ENCODE assay signal across 1 cellular context in the genomic region with DNA sequence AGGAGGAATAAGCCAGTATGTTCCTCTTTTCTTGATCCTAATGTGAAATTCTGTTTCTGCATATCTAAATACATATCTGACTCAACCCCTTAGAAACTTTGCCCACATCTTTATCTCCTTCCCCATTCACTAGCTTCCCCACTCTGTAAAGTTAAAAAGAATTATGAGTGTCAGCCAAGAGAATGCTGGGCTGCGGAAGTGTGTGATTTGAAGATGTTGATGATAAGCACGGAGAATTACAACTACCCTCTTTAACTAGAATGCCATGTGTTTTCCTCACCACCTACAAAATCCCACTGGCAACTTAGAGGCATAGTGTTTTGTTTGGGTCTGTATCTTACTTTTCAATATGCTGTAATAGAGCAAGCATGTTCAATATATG.
TF ChIP-seq lines count a peak whose summit lies in the region.

No MANE protein-coding gene starts in this region.

TF ChIP-seq in K562, 482 proteins besides CTCF, POLR2A, EP300 and RAD21 (continued from another document and continues in another):
- TF ChIP-seq, protein P1, sequence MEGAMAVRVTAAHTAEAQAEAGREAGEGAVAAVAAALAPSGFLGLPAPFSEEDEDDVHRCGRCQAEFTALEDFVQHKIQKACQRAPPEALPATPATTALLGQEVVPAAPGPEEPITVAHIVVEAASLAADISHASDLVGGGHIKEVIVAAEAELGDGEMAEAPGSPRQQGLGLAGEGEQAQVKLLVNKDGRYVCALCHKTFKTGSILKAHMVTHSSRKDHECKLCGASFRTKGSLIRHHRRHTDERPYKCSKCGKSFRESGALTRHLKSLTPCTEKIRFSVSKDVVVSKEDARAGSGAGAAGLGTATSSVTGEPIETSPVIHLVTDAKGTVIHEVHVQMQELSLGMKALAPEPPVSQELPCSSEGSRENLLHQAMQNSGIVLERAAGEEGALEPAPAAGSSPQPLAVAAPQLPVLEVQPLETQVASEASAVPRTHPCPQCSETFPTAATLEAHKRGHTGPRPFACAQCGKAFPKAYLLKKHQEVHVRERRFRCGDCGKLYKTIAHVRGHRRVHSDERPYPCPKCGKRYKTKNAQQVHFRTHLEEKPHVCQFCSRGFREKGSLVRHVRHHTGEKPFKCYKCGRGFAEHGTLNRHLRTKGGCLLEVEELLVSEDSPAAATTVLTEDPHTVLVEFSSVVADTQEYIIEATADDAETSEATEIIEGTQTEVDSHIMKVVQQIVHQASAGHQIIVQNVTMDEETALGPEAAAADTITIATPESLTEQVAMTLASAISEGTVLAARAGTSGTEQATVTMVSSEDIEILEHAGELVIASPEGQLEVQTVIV (CRISPR knock-in tag; IDR thresholded peaks at IDR 0.05; ENCODE audit: borderline replicate concordance), result no peak
- no peak for TF ChIP-seq ZNF764 (CRISPR knock-in tag; IDR thresholded peaks at IDR 0.05; ENCODE audit: low read depth)
- peak; percentile 68 for TF ChIP-seq L3MBTL2 (IDR thresholded peaks at IDR 0.05)
- TF ChIP-seq BCLAF1 (IDR thresholded peaks at IDR 0.05; ENCODE audit: borderline replicate concordance in 1 of 2, control insufficient read depth in 1 of 2, low read depth in 2 of 2, low read length in 1 of 2), result no peak
- 0 out of 2 replicates have a peak, but pooled peaks have one; percentile 30 for TF ChIP-seq ZNF384 (IDR thresholded peaks at IDR 0.05; ENCODE audit: low read depth, low read length)
- no peak for TF ChIP-seq PHTF2 (CRISPR knock-in tag; IDR thresholded peaks at IDR 0.05)
- TF ChIP-seq ARHGAP35 (IDR thresholded peaks at IDR 0.05; ENCODE audit: partially characterized antibody), result no peak
- TF ChIP-seq ZNF507 (tag; conservative IDR thresholded peaks at IDR 0.05), result no peak
- TF ChIP-seq FOXJ3 (CRISPR knock-in tag; IDR thresholded peaks at IDR 0.05), result no peak
- no peak for TF ChIP-seq GABPB2 (CRISPR knock-in tag; conservative IDR thresholded peaks at IDR 0.05)
- TF ChIP-seq, protein P2, sequence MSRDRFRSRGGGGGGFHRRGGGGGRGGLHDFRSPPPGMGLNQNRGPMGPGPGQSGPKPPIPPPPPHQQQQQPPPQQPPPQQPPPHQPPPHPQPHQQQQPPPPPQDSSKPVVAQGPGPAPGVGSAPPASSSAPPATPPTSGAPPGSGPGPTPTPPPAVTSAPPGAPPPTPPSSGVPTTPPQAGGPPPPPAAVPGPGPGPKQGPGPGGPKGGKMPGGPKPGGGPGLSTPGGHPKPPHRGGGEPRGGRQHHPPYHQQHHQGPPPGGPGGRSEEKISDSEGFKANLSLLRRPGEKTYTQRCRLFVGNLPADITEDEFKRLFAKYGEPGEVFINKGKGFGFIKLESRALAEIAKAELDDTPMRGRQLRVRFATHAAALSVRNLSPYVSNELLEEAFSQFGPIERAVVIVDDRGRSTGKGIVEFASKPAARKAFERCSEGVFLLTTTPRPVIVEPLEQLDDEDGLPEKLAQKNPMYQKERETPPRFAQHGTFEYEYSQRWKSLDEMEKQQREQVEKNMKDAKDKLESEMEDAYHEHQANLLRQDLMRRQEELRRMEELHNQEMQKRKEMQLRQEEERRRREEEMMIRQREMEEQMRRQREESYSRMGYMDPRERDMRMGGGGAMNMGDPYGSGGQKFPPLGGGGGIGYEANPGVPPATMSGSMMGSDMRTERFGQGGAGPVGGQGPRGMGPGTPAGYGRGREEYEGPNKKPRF (IDR thresholded peaks at IDR 0.05; ENCODE audit: low read depth, low read length), result no peak
- no peak for TF ChIP-seq CBX2 (IDR thresholded peaks at IDR 0.05; ENCODE audit: insufficient read depth, low read length, poor library complexity, severe bottlenecking)
- TF ChIP-seq PHF21A (IDR thresholded peaks at IDR 0.05; ENCODE audit: borderline replicate concordance, low read depth), result no peak
- peak; percentile 86 for TF ChIP-seq CCNT2 (IDR thresholded peaks at IDR 0.05; ENCODE audit: borderline replicate concordance, extremely low read depth, insufficient read length, low read depth, low read length)
- no peak for TF ChIP-seq PTTG1 (tag; IDR thresholded peaks at IDR 0.05; ENCODE audit: low read depth)
- TF ChIP-seq BRF2 (IDR thresholded peaks at IDR 0.05; ENCODE audit: borderline replicate concordance, insufficient read depth, insufficient read length), result no peak
- TF ChIP-seq, protein P3, sequence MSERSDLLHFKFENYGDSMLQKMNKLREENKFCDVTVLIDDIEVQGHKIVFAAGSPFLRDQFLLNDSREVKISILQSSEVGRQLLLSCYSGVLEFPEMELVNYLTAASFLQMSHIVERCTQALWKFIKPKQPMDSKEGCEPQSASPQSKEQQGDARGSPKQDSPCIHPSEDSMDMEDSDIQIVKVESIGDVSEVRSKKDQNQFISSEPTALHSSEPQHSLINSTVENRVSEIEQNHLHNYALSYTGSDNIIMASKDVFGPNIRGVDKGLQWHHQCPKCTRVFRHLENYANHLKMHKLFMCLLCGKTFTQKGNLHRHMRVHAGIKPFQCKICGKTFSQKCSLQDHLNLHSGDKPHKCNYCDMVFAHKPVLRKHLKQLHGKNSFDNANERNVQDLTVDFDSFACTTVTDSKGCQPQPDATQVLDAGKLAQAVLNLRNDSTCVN (CRISPR knock-in tag; IDR thresholded peaks at IDR 0.05), result no peak
- TF ChIP-seq, protein P4, sequence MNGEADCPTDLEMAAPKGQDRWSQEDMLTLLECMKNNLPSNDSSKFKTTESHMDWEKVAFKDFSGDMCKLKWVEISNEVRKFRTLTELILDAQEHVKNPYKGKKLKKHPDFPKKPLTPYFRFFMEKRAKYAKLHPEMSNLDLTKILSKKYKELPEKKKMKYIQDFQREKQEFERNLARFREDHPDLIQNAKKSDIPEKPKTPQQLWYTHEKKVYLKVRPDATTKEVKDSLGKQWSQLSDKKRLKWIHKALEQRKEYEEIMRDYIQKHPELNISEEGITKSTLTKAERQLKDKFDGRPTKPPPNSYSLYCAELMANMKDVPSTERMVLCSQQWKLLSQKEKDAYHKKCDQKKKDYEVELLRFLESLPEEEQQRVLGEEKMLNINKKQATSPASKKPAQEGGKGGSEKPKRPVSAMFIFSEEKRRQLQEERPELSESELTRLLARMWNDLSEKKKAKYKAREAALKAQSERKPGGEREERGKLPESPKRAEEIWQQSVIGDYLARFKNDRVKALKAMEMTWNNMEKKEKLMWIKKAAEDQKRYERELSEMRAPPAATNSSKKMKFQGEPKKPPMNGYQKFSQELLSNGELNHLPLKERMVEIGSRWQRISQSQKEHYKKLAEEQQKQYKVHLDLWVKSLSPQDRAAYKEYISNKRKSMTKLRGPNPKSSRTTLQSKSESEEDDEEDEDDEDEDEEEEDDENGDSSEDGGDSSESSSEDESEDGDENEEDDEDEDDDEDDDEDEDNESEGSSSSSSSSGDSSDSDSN (IDR thresholded peaks at IDR 0.05; ENCODE audit: borderline replicate concordance in 1 of 2, low read depth in 2 of 2, low read length in 2 of 2), result no peak
- no peak for TF ChIP-seq MIER1 (IDR thresholded peaks at IDR 0.05; ENCODE audit: low read depth)
- peak; percentile 97 for TF ChIP-seq TEAD4 (IDR thresholded peaks at IDR 0.05; ENCODE audit: low read length)
- TF ChIP-seq TEAD4 (CRISPR knock-in tag; IDR thresholded peaks at IDR 0.05; ENCODE audit: borderline replicate concordance), result no peak
- no peak for TF ChIP-seq ZBTB34 (CRISPR knock-in tag; IDR thresholded peaks at IDR 0.05)
- TF ChIP-seq, protein P5, sequence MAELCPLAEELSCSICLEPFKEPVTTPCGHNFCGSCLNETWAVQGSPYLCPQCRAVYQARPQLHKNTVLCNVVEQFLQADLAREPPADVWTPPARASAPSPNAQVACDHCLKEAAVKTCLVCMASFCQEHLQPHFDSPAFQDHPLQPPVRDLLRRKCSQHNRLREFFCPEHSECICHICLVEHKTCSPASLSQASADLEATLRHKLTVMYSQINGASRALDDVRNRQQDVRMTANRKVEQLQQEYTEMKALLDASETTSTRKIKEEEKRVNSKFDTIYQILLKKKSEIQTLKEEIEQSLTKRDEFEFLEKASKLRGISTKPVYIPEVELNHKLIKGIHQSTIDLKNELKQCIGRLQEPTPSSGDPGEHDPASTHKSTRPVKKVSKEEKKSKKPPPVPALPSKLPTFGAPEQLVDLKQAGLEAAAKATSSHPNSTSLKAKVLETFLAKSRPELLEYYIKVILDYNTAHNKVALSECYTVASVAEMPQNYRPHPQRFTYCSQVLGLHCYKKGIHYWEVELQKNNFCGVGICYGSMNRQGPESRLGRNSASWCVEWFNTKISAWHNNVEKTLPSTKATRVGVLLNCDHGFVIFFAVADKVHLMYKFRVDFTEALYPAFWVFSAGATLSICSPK (IDR thresholded peaks at IDR 0.05; ENCODE audit: borderline replicate concordance), result no peak
- no peak for TF ChIP-seq ZNF408 (CRISPR knock-in tag; IDR thresholded peaks at IDR 0.05; ENCODE audit: low read depth)
- TF ChIP-seq E2F4 (CRISPR knock-in tag; IDR thresholded peaks at IDR 0.05; ENCODE audit: low read depth), result no peak
- TF ChIP-seq ZNF695 (CRISPR knock-in tag; IDR thresholded peaks at IDR 0.05), result no peak
- TF ChIP-seq SMAD3 (CRISPR knock-in tag; conservative IDR thresholded peaks at IDR 0.05), result 0 out of 2 replicates have a peak, but pooled peaks have one; percentile 27
- no peak for TF ChIP-seq KDM2B (CRISPR knock-in tag; IDR thresholded peaks at IDR 0.05)
- no peak for TF ChIP-seq ZNF41 (CRISPR knock-in tag; conservative IDR thresholded peaks at IDR 0.05)
- no peak for TF ChIP-seq HDGF (IDR thresholded peaks at IDR 0.05)
- no peak for TF ChIP-seq SREBF1 (IDR thresholded peaks at IDR 0.05; ENCODE audit: borderline replicate concordance, low read depth, low read length)
- no peak for TF ChIP-seq GABPB1 (CRISPR knock-in tag; IDR thresholded peaks at IDR 0.05)
- no peak for TF ChIP-seq GTF2E2 (tag; IDR thresholded peaks at IDR 0.05)
- peak; percentile 87; the same call in 1 of the 2 replicates for TF ChIP-seq GATAD2B (IDR thresholded peaks at IDR 0.05; ENCODE audit: borderline replicate concordance)
- no peak for TF ChIP-seq FOXA1 (IDR thresholded peaks at IDR 0.05; ENCODE audit: borderline replicate concordance)
- TF ChIP-seq NFYB (IDR thresholded peaks at IDR 0.05; ENCODE audit: extremely low read depth, insufficient read length), result no peak
- no peak for TF ChIP-seq ASH1L (IDR thresholded peaks at IDR 0.05; ENCODE audit: borderline replicate concordance, low read depth, partially characterized antibody)
- TF ChIP-seq, protein P6, sequence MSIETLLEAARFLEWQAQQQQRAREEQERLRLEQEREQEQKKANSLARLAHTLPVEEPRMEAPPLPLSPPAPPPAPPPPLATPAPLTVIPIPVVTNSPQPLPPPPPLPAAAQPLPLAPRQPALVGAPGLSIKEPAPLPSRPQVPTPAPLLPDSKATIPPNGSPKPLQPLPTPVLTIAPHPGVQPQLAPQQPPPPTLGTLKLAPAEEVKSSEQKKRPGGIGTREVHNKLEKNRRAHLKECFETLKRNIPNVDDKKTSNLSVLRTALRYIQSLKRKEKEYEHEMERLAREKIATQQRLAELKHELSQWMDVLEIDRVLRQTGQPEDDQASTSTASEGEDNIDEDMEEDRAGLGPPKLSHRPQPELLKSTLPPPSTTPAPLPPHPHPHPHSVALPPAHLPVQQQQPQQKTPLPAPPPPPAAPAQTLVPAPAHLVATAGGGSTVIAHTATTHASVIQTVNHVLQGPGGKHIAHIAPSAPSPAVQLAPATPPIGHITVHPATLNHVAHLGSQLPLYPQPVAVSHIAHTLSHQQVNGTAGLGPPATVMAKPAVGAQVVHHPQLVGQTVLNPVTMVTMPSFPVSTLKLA (conservative IDR thresholded peaks at IDR 0.05), result peak in 1 of 2 experiments; percentile 48; a peak in 1 of 4 replicates
- TF ChIP-seq SRSF7 (optimal IDR thresholded peaks at IDR 0.05; ENCODE audit: low read depth, low read length), result no peak
- no peak for TF ChIP-seq ETS2 (tag; IDR thresholded peaks at IDR 0.05; ENCODE audit: borderline replicate concordance, poor library complexity, severe bottlenecking)
